In the genomic region with DNA sequence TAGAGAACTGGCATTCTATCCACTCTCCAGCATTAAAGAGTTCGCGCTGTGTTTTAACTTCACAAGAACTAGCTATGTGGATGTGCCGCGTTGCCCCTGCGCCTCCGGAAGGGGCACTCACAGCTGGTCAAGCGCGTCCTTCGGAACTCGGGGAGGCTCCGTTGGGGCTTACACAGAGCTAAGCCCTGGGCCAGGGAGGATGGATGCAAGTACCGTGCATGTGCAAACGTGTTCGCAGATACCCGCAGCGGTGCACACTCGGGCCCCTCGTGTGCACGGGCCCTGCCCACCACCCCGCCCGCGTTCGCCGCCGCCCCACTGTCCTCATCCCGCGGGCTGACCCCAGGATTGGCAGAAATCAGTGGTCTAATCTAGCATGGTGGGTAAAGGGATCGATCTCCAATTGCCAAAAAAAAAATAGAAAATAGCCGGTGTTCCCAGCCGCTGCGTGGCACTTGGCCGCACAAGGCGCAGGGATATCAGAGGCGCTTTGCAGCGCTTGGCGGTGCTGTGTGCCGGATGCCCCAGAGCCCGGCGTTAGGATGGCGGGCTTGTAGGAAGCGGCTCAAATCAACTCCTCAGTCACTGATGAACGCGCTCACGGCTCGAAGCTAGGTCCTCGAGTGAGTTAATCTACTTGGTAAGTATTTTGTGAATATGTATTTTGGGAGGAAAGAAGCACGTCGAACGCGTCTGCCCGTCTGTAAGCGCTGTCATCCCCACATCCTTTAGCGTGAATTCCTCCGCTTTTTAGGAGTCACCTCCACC, we compare ENCODE assay signal across 9 cellular contexts. TPM values are rescaled to one million over a fixed set of nuclear protein-coding genes. Genes with fewer than 3 reads are reported as not detected.
DNase-seq lines count a peak whose midpoint lies in the region; ATAC-seq and TF ChIP-seq lines count a peak whose summit lies in the region.
"Had no signal": no experiment of that assay in that cellular context is flagged by ENCODE, and none has a peak within 500 bp of the region (broad histone marks: within the 10 kb centered on the region; RNA-seq: fewer than 3 reads in every experiment).

No MANE protein-coding gene starts in this region.

- 3 to 5% methylated on average over 29 to 54 of the region's 54 CpGs for WGBS in upper lobe of left lung, 2 donors

- ATAC-seq in upper lobe of left lung (ENCODE audit: low FRiP score in 2 of 2) (peak in 1 of 2 donors; percentile 45), GM21786 (IDR thresholded peaks at IDR 0.05; ENCODE audit: unreplicated experiment) (no peak), GM21825 (IDR thresholded peaks at IDR 0.05; ENCODE audit: unreplicated experiment) (no peak)

- peak overlapping the region; percentile 77 to 98 (median 95) for H3K27ac ChIP-seq in dorsolateral prefrontal cortex
- H3K27ac ChIP-seq in upper lobe of left lung: no peak overlapping the region

- H3K4me1 ChIP-seq in upper lobe of left lung: peaks cover 39 to 70% (median 56%) of the 10 kb centered on the region in 4 donors

- no peak for TF ChIP-seq POLR2A in upper lobe of left lung (IDR thresholded peaks at IDR 0.05)

- peaks cover 0 to 3% (median 0%) of the 10 kb centered on the region in 45 donors for H3K27me3 ChIP-seq in dorsolateral prefrontal cortex
- H3K27me3 ChIP-seq in upper lobe of left lung: peaks cover 0 to 37% (median 19%) of the 10 kb centered on the region in 4 donors

- intact Hi-C loops in dorsolateral prefrontal cortex (cut with DNase I): loop anchor here (5.0 kb wide), 1 partner anchor 191 kb away; no protein-coding TSS in a partner anchor

- peak overlapping the region; percentile 65 to 97 (median 80) for H3K4me3 ChIP-seq in dorsolateral prefrontal cortex
- peak overlapping the region; percentile 26 to 47 (median 42) for H3K4me3 ChIP-seq in upper lobe of left lung

- peak; percentile 70 for DNase-seq in D341Med (ENCODE audit: low spot score)
- peak; percentile 48 for DNase-seq in NCI-H1105 (lab: John Stamatoyannopoulos, UW)
- DNase-seq in dorsolateral prefrontal cortex: peak in 9 of 10 donors; percentile 45 to 75 (median 62)
- DNase-seq in medulla oblongata (ENCODE audit: extremely low spot score): peak; percentile 66
- DNase-seq in upper lobe of left lung: peak in 1 of 2 donors; percentile 66
- DNase-seq in MV-4-11 (lab: John Stamatoyannopoulos, UW): no peak

- peak in 25 of 56 donors; percentile 8 to 51 (median 23) for TF ChIP-seq CTCF in dorsolateral prefrontal cortex (IDR thresholded peaks at IDR 0.05 in 54 of 56, conservative IDR thresholded peaks at IDR 0.05 in 2 of 56; ENCODE audit: low read depth in 1 of 56, partially characterized antibody in 56 of 56)
- TF ChIP-seq CTCF in upper lobe of left lung (IDR thresholded peaks at IDR 0.05): no peak

- H3K9me3 ChIP-seq in upper lobe of left lung: no peaks in the 10 kb centered on the region

- no peak for TF ChIP-seq EP300 in upper lobe of left lung (IDR thresholded peaks at IDR 0.05)

- H3K36me3 ChIP-seq in upper lobe of left lung: no peaks in the 10 kb centered on the region

RNA-seq across cellular contexts. Expression of a gene that starts 1.0 kb away (rescaled TPM):
- total RNA-seq in dorsolateral prefrontal cortex (100 to 1,000 TPM in 17 of 120 experiments, 10 to 100 TPM in 103; 55.4 to 124 (median 86.6) TPM), upper lobe of left lung (1 to 10 TPM in 1 of 6 donors, under 1 TPM in 4, not detected in 1; 0.39 to 1.3 (median 0.76) TPM)
- total RNA-seq: HT1080 had no signal

Comparison
In these comparisons a context has a peak if more than half of its experiments do, and no peak if none do; other contexts are left out.
1. H3K27ac ChIP-seq: peak in dorsolateral prefrontal cortex (59 of 59); none in upper lobe of left lung (0 of 4).
2. RNA of a gene that starts 1.0 kb away (total RNA-seq): 55.4 to 124 TPM in dorsolateral prefrontal cortex; 0.39 to 1.3 TPM in upper lobe of left lung; every median in the first group is over 10 times any median in the second.